18 cellular contexts compared by ENCODE assay signal in the genomic region with DNA sequence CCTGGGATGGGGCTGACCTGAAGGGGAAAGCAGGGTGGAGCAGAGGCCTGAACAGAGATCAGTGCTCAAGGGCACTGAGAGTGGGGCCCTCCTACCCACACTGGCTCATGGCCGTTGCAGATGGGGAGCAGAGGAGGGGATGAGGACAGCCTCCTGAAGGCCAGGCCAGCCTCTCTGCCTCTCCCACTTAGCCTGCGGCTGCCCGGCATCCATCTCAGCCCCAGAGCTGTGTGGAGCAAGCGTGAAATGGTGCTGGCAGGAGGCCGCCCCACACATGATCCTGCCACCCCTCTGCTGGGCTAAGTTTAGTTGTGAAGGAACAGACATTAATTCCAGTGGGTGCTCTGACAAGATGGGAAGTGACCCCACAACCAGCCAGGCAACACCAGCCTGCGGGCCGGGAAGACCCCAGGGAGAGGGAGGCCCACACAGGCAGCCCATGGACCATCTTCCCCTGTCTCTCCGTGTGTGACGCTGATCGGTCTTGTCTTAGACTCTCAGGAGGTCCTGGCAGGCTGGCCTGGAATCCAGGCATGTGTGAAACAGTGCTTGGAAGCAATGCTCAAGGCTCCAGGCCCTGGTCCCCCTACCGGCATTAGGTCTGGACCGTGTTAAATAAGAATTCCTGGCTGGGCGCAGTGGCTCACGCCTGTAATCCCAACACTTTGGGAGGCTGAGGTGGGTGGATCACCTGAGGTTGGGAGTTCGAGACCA. TPM values are rescaled to one million over a fixed set of nuclear protein-coding genes. Genes with fewer than 3 reads are reported as not detected.
DNase-seq lines count a peak whose midpoint lies in the region; ATAC-seq and TF ChIP-seq lines count a peak whose summit lies in the region.
"Had no signal": no experiment of that assay in that cellular context is flagged by ENCODE, and none has a peak within 500 bp of the region (broad histone marks: within the 10 kb centered on the region; RNA-seq: fewer than 3 reads in every experiment).

No MANE protein-coding gene starts in this region.

- no peaks in the 10 kb centered on the region for H3K27me3 ChIP-seq in heart left ventricle
- H3K27me3 ChIP-seq in PC-9 (ENCODE audit: insufficient read depth, low read depth), result no peaks in the 10 kb centered on the region
- H3K27me3 ChIP-seq in gastrocnemius medialis, result no peaks in the 10 kb centered on the region

- ATAC-seq in heart left ventricle (no peak), left cardiac atrium (no peak), gastrocnemius medialis (no peak), GM19397 (IDR thresholded peaks at IDR 0.05; ENCODE audit: unreplicated experiment) (no peak)
- no peak for ATAC-seq in stimulated activated effector memory CD8-positive, alpha-beta T cell treated with anti-CD3 and anti-CD28 coated beads, Interleukin-12 subunit alpha, Interleukin-12 subunit beta, amount 100 ng/mL, for 72 hours
- ATAC-seq: GM12878 had no signal

- peaks cover 24% of the 10 kb centered on the region for H3F3A ChIP-seq in PC-9 (ENCODE audit: insufficient read depth, low read depth)

- no peaks in the 10 kb centered on the region for H4K20me1 ChIP-seq in PC-9 (ENCODE audit: insufficient read depth)

- no peak overlapping the region for H3K4me3 Mint-ChIP-seq in neural crest cell
- H3K4me3 Mint-ChIP-seq in stimulated activated effector memory CD8-positive, alpha-beta T cell treated with anti-CD3 and anti-CD28 coated beads, Interleukin-12 subunit alpha, Interleukin-12 subunit beta, amount 100 ng/mL, for 72 hours, result no peak overlapping the region
- H3K4me3 Mint-ChIP-seq: CD4-positive, alpha-beta memory T cell had no signal

- H3K27me3 Mint-ChIP-seq in neural crest cell (ENCODE audit: low read depth), result no peaks in the 10 kb centered on the region

- no peaks in the 10 kb centered on the region for H3K9me3 Mint-ChIP-seq in neural crest cell
- no peaks in the 10 kb centered on the region for H3K9me3 Mint-ChIP-seq in stimulated activated effector memory CD8-positive, alpha-beta T cell treated with anti-CD3 and anti-CD28 coated beads, Interleukin-12 subunit alpha, Interleukin-12 subunit beta, amount 100 ng/mL, for 72 hours

- TF ChIP-seq POLR2A in heart left ventricle (IDR thresholded peaks at IDR 0.05) (no peak), gastrocnemius medialis (IDR thresholded peaks at IDR 0.05) (peak in 1 of 2 donors; percentile 9)

- POLR2A ChIA-PET in PC-9 (lab: Charles Lee; ENCODE audit: unreplicated experiment), result no interaction called here

- WGBS in heart left ventricle, 4 donors, result 89 to 95% (median 93%) methylated on average over 11 to 15 of the region's 15 CpGs

- H3K27ac ChIP-seq in heart left ventricle, result peak overlapping the region; percentile 34 to 91 (median 82)
- H3K27ac ChIP-seq in PC-9, result peak overlapping the region; percentile 82
- peak overlapping the region; percentile 98 to 100 (median 100) for H3K27ac ChIP-seq in gastrocnemius medialis

- peak overlapping the region; percentile 78 for H3K4me2 ChIP-seq in PC-9

- in situ Hi-C loops in gastrocnemius medialis (cut with MboI; ENCODE audit: low sequenced_read_pairs in 4 of 4), result loop anchor here in 1 of 4 donors (25.0 kb wide), 1 partner anchor 554 kb away; no protein-coding TSS in a partner anchor

- H3K9me3 ChIP-seq in heart left ventricle, result no peaks in the 10 kb centered on the region
- H3K9me3 ChIP-seq in PC-9 (ENCODE audit: insufficient read depth, low read depth), result no peaks in the 10 kb centered on the region
- H3K9me3 ChIP-seq in gastrocnemius medialis, result no peaks in the 10 kb centered on the region

- no peak overlapping the region for H3K4me3 ChIP-seq in heart left ventricle
- no peak overlapping the region for H3K4me3 ChIP-seq in PC-9
- peak overlapping the region in 1 of 4 donors; percentile 22 for H3K4me3 ChIP-seq in gastrocnemius medialis
- H3K4me3 ChIP-seq: GM12878 had no signal

- no peak overlapping the region for H2AFZ ChIP-seq in PC-9

- H3K79me2 ChIP-seq in PC-9 (ENCODE audit: low read depth), result no peaks in the 10 kb centered on the region

- no peak for TF ChIP-seq CTCF in heart left ventricle (IDR thresholded peaks at IDR 0.05)
- TF ChIP-seq CTCF in PC-9 (conservative IDR thresholded peaks at IDR 0.05), result no peak
- no peak for TF ChIP-seq CTCF in neural crest cell (conservative IDR thresholded peaks at IDR 0.05)
- no peak for TF ChIP-seq CTCF in gastrocnemius medialis (IDR thresholded peaks at IDR 0.05 in 4 of 5, conservative IDR thresholded peaks at IDR 0.05 in 1 of 5)

- H3K4me1 Mint-ChIP-seq in neural crest cell, result peaks cover 25% of the 10 kb centered on the region
- no peaks in the 10 kb centered on the region for H3K4me1 Mint-ChIP-seq in stimulated activated effector memory CD8-positive, alpha-beta T cell treated with anti-CD3 and anti-CD28 coated beads, Interleukin-12 subunit alpha, Interleukin-12 subunit beta, amount 100 ng/mL, for 72 hours

- H3K4me1 ChIP-seq in heart left ventricle (peaks cover 0 to 94% (median 36%) of the 10 kb centered on the region in 12 donors), PC-9 (replicated peaks; ENCODE audit: insufficient read depth) (peaks cover 40% of the 10 kb centered on the region), gastrocnemius medialis (peaks cover 83 to 89% of the 10 kb centered on the region in 2 donors)

- H3K36me3 ChIP-seq in heart left ventricle, result peaks cover 0 to 33% (median 0%) of the 10 kb centered on the region in 9 donors
- no peaks in the 10 kb centered on the region for H3K36me3 ChIP-seq in PC-9 (ENCODE audit: low read depth)
- H3K36me3 ChIP-seq in gastrocnemius medialis, result peaks cover 4 to 35% of the 10 kb centered on the region in 2 donors

- H3K9me2 ChIP-seq in PC-9 (ENCODE audit: insufficient read depth), result no peaks in the 10 kb centered on the region

- CTCF ChIA-PET in PC-9 (lab: Charles Lee), result interaction anchor here (0.6 kb wide), 2 partner anchors 18 to 430 kb away, joined by 7 to 10 read pairs; no protein-coding TSS in a partner anchor

- intact Hi-C loops in heart left ventricle (cut with DNase I), result no loop called here
- intact Hi-C loops in left cardiac atrium (cut with DNase I), result no loop called here
- intact Hi-C loops in PC-9 (cut with micrococcal nuclease; ENCODE audit: unreplicated experiment), result no loop called here
- intact Hi-C loops in gastrocnemius medialis (cut with DNase I; ENCODE audit: low total_unique reads), result no loop called here

- BruUV-seq in PC-9 (replicated peaks; lab: Mats Ljungman, UMichigan), result no TSS peak

- peak overlapping the region; percentile 19 for H3K27ac Mint-ChIP-seq in neural crest cell (ENCODE audit: unreplicated experiment)
- no peak overlapping the region for H3K27ac Mint-ChIP-seq in stimulated activated effector memory CD8-positive, alpha-beta T cell treated with anti-CD3 and anti-CD28 coated beads, Interleukin-12 subunit alpha, Interleukin-12 subunit beta, amount 100 ng/mL, for 72 hours

- H3K36me3 Mint-ChIP-seq in neural crest cell (ENCODE audit: low read depth), result no peaks in the 10 kb centered on the region
- no peaks in the 10 kb centered on the region for H3K36me3 Mint-ChIP-seq in stimulated activated effector memory CD8-positive, alpha-beta T cell treated with anti-CD3 and anti-CD28 coated beads, Interleukin-12 subunit alpha, Interleukin-12 subunit beta, amount 100 ng/mL, for 72 hours
- H3K36me3 Mint-ChIP-seq: CD4-positive, alpha-beta memory T cell had no signal

- DNase-seq in heart left ventricle, result no peak
- no peak for DNase-seq in left cardiac atrium
- DNase-seq in PC-9, result no peak
- no peak for DNase-seq in neural crest cell (ENCODE audit: low read depth, low spot score)
- peak in 1 of 2 donors; percentile 68 for DNase-seq in gastrocnemius medialis
- no peak for DNase-seq in LoVo (ENCODE audit: low spot score)
- DNase-seq in stimulated activated effector memory CD8-positive, alpha-beta T cell treated with anti-CD3 and anti-CD28 coated beads, Interleukin-12 subunit alpha, Interleukin-12 subunit beta, amount 100 ng/mL, for 72 hours (ENCODE audit: low spot score in 2 of 2), result no peak
- DNase-seq: CD4-positive, alpha-beta memory T cell; KG1; MV-4-11; NCI-H187; NCI-H2227 treated with DMSO at 0.1 percent for 48 hours; NCI-H510A treated with DMSO at 0.1 percent for 48 hours; NCI-H774; SHP77 treated with DMSO at 0.1 percent for 48 hours had no signal

RNA-seq across cellular contexts. Expression of gene IP6K3, which starts 13.3 kb away (rescaled TPM):
- total RNA-seq in heart left ventricle, result 10 to 100 TPM; 11.7 to 72.4 (median 30.8) TPM
- polyA plus RNA-seq in heart left ventricle, result 10 to 100 TPM; 16.9 to 59.2 TPM
- 10 to 100 TPM; 23.8 to 29.4 TPM for total RNA-seq in left cardiac atrium
- total RNA-seq in PC-9 (2021), result not detected in 2 replicates
- total RNA-seq in neural crest cell, result 0.72 and 0.89 TPM in 2 replicates
- total RNA-seq in gastrocnemius medialis, result 100 to 1,000 TPM; 287 to 570 (median 348) TPM
- total RNA-seq: CD4-positive, alpha-beta memory T cell; GM12878; OCI-LY7 had no signal
- polyA plus RNA-seq: CD4-positive, alpha-beta memory T cell had no signal

RNA-seq across cellular contexts. Expression of gene UQCC2, which starts 22.0 kb away (rescaled TPM):
- total RNA-seq in heart left ventricle, result 100 to 1,000 TPM in 8 of 9 donors, 10 to 100 TPM in 1; 88.5 to 298 (median 195) TPM
- polyA plus RNA-seq in heart left ventricle, result 100 to 1,000 TPM; 123 to 496 TPM
- total RNA-seq in left cardiac atrium, result 100 to 1,000 TPM; 183 to 203 TPM
- total RNA-seq in PC-9 (2021), result 71.2 and 72.9 TPM in 2 replicates
- 114 and 116 TPM in 2 replicates for total RNA-seq in neural crest cell
- total RNA-seq in gastrocnemius medialis, result 100 to 1,000 TPM in 1 of 4 donors, 10 to 100 TPM in 3; 50.7 to 101 (median 63.5) TPM

RNA-seq across cellular contexts. Expression of gene LEMD2, which starts 55.5 kb away (rescaled TPM):
- 10 to 100 TPM; 21.2 to 41.5 (median 25.7) TPM for total RNA-seq in heart left ventricle
- polyA plus RNA-seq in heart left ventricle, result 10 to 100 TPM; 29.9 to 51.3 TPM
- total RNA-seq in left cardiac atrium, result 10 to 100 TPM; 26.0 to 33.7 TPM
- total RNA-seq in PC-9 (2021), result 65.9 and 66.5 TPM in 2 replicates
- 63.6 and 71.1 TPM in 2 replicates for total RNA-seq in neural crest cell
- total RNA-seq in gastrocnemius medialis, result 10 to 100 TPM; 34.1 to 39.1 (median 38.1) TPM
